ENCODE assay signal across 8 cellular contexts in genomic region chr14:74084277-74085046, GRCh38. TPM values are rescaled to one million over a fixed set of nuclear protein-coding genes. Genes with fewer than 3 reads are reported as not detected.
DNase-seq lines count a peak whose midpoint lies in the region; ATAC-seq, FAIRE-seq and TF ChIP-seq lines count a peak whose summit lies in the region.

Gene ALDH6A1 (minus strand): TSS chr14:74084453. CDS start chr14:74084394, 59 bp downstream.
Gene LIN52 (plus strand): TSS chr14:74084956. CDS start chr14:74084975, 19 bp downstream.

- no peak within 1 kb of the TSS for H3K4ac ChIP-seq in trophoblast cell (ENCODE audit: low read depth, low read length)

- POLR2A ChIA-PET in T-cell (lab: Charles Lee): interaction anchor here (0.6 to 0.7 kb wide), 2 partner anchors 11 to 128 kb away, joined by 4 to 7 read pairs; no protein-coding TSS in a partner anchor

- peaks cover 1% of the 10 kb centered on the region for H3K79me2 ChIP-seq in trophoblast cell (ENCODE audit: control insufficient read depth, insufficient read depth, low read length, poor library complexity)

- peak within 1 kb of the TSS; percentile 92 to 100 (median 98) for H3K4me3 Mint-ChIP-seq in T-cell

- no peaks in the 10 kb centered on the region for H3K27me3 ChIP-seq in trophoblast cell (ENCODE audit: insufficient read depth, low read length)
- H3K27me3 ChIP-seq in transverse colon: no peaks in the 10 kb centered on the region

- intact Hi-C loops in cardiac septum (cut with DNase I): no loop called here
- intact Hi-C loops in transverse colon (cut with DNase I; ENCODE audit: low total_unique reads): loop anchor here (1.0 kb wide), 1 partner anchor 65 kb away; the partner anchor contains the start of genes BBOF1 and ENTPD5

- peak within 1 kb of the TSS; percentile 67 for H4K12ac ChIP-seq in trophoblast cell (ENCODE audit: low read depth, low read length)

- peak within 1 kb of the TSS; percentile 47 for H2BK120ac ChIP-seq in trophoblast cell (ENCODE audit: insufficient read depth, low read length, poor library complexity)

- no peaks in the 10 kb centered on the region for H3K9me3 Mint-ChIP-seq in T-cell

- peaks cover 4% of the 10 kb centered on the region for H3K79me1 ChIP-seq in trophoblast cell (ENCODE audit: low read length)

- ATAC-seq in HG02852 (IDR thresholded peaks at IDR 0.05; ENCODE audit: unreplicated experiment): peak; percentile 93
- ATAC-seq in T-cell (replicated peaks in 1 of 4): peak; percentile 90 to 92 (median 92)

- no peak within 1 kb of the TSS for H2BK5ac ChIP-seq in trophoblast cell (ENCODE audit: low read depth, low read length, poor library complexity)

- H3K9ac ChIP-seq in trophoblast cell (ENCODE audit: low read length): peak within 1 kb of the TSS; percentile 82

- no peak for TF ChIP-seq CTCF in transverse colon (IDR thresholded peaks at IDR 0.05)

- peak within 1 kb of the TSS; percentile 67 for H3K14ac ChIP-seq in trophoblast cell (ENCODE audit: low read length)

- peak within 1 kb of the TSS; percentile 75 for H4K8ac ChIP-seq in trophoblast cell (ENCODE audit: low read depth, low read length)

- H3K18ac ChIP-seq in trophoblast cell (ENCODE audit: low read length): peak within 1 kb of the TSS; percentile 59

- H3K9me3 ChIP-seq in trophoblast cell (ENCODE audit: insufficient read depth, low read depth, low read length) (no peaks in the 10 kb centered on the region), transverse colon (no peaks in the 10 kb centered on the region)

- in situ Hi-C loops in transverse colon (cut with MboI; ENCODE audit: low pct_ligation_motif_present in 1 of 4, low pct_unique_long_range_greater_than_20kb in 1 of 4, low sequenced_read_pairs in 3 of 4): no loop called here

- no peaks in the 10 kb centered on the region for H3K27me3 Mint-ChIP-seq in T-cell

- peak within 1 kb of the TSS; percentile 46 for H4K91ac ChIP-seq in trophoblast cell (ENCODE audit: low read depth, low read length)

- H3K4me3 ChIP-seq in trophoblast cell (ENCODE audit: low read depth, low read length): peak within 1 kb of the TSS; percentile 81
- H3K4me3 ChIP-seq in transverse colon: peak within 1 kb of the TSS; percentile 66 to 98 (median 91)

- TF ChIP-seq POLR2A in GM12892 (IDR thresholded peaks at IDR 0.05; ENCODE audit: low read depth, low read length): peak; percentile 75
- TF ChIP-seq POLR2A in transverse colon (IDR thresholded peaks at IDR 0.05): peak; percentile 93

- WGBS in adipose tissue, 3 donors: 0 to 1% (median 0%) methylated on average over 46 of the region's 46 CpGs
- WGBS in trophoblast cell (ENCODE audit: extremely low coverage, insufficient coverage, insufficient read length): no CpG with 5 or more reads among the region's 46 CpGs
- 0 to 4% methylated on average over 4 to 46 of the region's 46 CpGs for WGBS in transverse colon (ENCODE audit: low coverage in 1 of 2), 2 donors

- H2BK12ac ChIP-seq in trophoblast cell (ENCODE audit: low read length): no peak within 1 kb of the TSS

- no peak within 1 kb of the TSS for H2AK5ac ChIP-seq in trophoblast cell (ENCODE audit: low read length)

- peak within 1 kb of the TSS; percentile 93 to 99 for H3K27ac Mint-ChIP-seq in T-cell

- peak within 1 kb of the TSS; percentile 89 for H2AFZ ChIP-seq in trophoblast cell (ENCODE audit: insufficient read depth, low read length, poor library complexity)

- H3K4me1 ChIP-seq in trophoblast cell (ENCODE audit: control insufficient read depth in 1 of 2, insufficient read depth in 2 of 2, low read length in 2 of 2) (peaks cover 0 to 2% of the 10 kb centered on the region in 2 experiments), transverse colon (peaks cover 4 to 23% (median 18%) of the 10 kb centered on the region in 4 donors)

- H3K27ac ChIP-seq in adipose tissue (ENCODE audit: low read depth, low read length) (no peak within 1 kb of the TSS), trophoblast cell (ENCODE audit: low read depth, low read length) (peak within 1 kb of the TSS; percentile 35), transverse colon (peak within 1 kb of the TSS; percentile 82 to 92 (median 91))

- H3K4me1 Mint-ChIP-seq in T-cell: peaks cover 34 to 38% (median 36%) of the 10 kb centered on the region in 3 donors

- peak within 1 kb of the TSS; percentile 98 for H3K4me2 ChIP-seq in trophoblast cell (ENCODE audit: low read length)

- peak; percentile 97 for FAIRE-seq in GM12892 (lab: Jason Lieb, UNC)

- no peaks in the 10 kb centered on the region for H3K36me3 ChIP-seq in trophoblast cell (ENCODE audit: control insufficient read depth in 1 of 2, insufficient read depth in 2 of 2, low read length in 2 of 2)
- no peaks in the 10 kb centered on the region for H3K36me3 ChIP-seq in transverse colon

- H3K36me3 Mint-ChIP-seq in T-cell: peaks cover 7% of the 10 kb centered on the region

- no peak for TF ChIP-seq EP300 in transverse colon (IDR thresholded peaks at IDR 0.05; ENCODE audit: low read depth)

- no peak within 1 kb of the TSS for H3K23ac ChIP-seq in trophoblast cell (ENCODE audit: low read length)

- DNase-seq in GM12892 (ENCODE audit: insufficient read length) (peak; percentile 98), NCI-H1436 treated with DMSO at 0.1 percent for 48 hours (lab: John Stamatoyannopoulos, UW) (peak; percentile 98), T-cell (peak; percentile 95 to 100 (median 100)), cardiac septum (ENCODE audit: low spot score) (peak; percentile 99), trophoblast cell (peak; percentile 100), transverse colon (peak; percentile 100)

- CTCF ChIA-PET in T-cell (lab: Charles Lee): interaction anchor here in 1 of 2 donors (1.0 kb wide), 1 partner anchor 11 kb away, joined by 3 read pairs; no protein-coding TSS in a partner anchor

RNA-seq across cellular contexts. Expression of gene ALDH6A1, which starts in this region (rescaled TPM):
- polyA plus RNA-seq in GM12892 (2012; ENCODE audit: missing spikeins): 8.9 TPM
- total RNA-seq in T-cell (10 to 100 TPM; 11.0 to 15.9 (median 14.8) TPM), cardiac septum (67.8 TPM), transverse colon (10 to 100 TPM; 19.1 to 40.0 (median 27.5) TPM)
- 10 to 100 TPM; 11.8 to 47.7 (median 25.9) TPM for polyA plus RNA-seq in adipose tissue
- 5.5 and 5.9 TPM in 2 replicates for polyA plus RNA-seq in trophoblast cell (2013)

RNA-seq across cellular contexts. Expression of gene LIN52, which starts in this region (rescaled TPM):
- 9.7 TPM for polyA plus RNA-seq in GM12892 (2012; ENCODE audit: missing spikeins)
- total RNA-seq in T-cell: 10 to 100 TPM in 3 of 5 donors, 1 to 10 TPM in 2; 9.7 to 11.2 (median 10.7) TPM
- 10 to 100 TPM in 1 of 3 donors, 1 to 10 TPM in 2; 2.3 to 16.3 (median 7.8) TPM for polyA plus RNA-seq in adipose tissue
- total RNA-seq in cardiac septum: 7.4 TPM
- polyA plus RNA-seq in trophoblast cell (2013): 7.1 and 7.3 TPM in 2 replicates
- 1 to 10 TPM; 1.1 to 5.4 (median 4.6) TPM for total RNA-seq in transverse colon
